11 cellular contexts compared by ENCODE assay signal in genomic region chr16:87965973-87966667, GRCh38. TPM values are rescaled to one million over a fixed set of nuclear protein-coding genes. Genes with fewer than 3 reads are reported as not detected.
A peak's percentile ranks its signal among the peaks of the same experiment; 100 is the strongest.
DNase-seq lines count a peak whose midpoint lies in the region; ATAC-seq and TF ChIP-seq lines count a peak whose summit lies in the region.
"Had no signal": no experiment of that assay in that cellular context is flagged by ENCODE, and none has a peak within 500 bp of the region (broad histone marks: within the 10 kb centered on the region; RNA-seq: fewer than 3 reads in every experiment).

No MANE protein-coding gene starts in this region.

- H3K27ac ChIP-seq in duodenal mucosa (ENCODE audit: low read depth, low read length) (peak overlapping the region; percentile 54), vagina (peak overlapping the region; percentile 70)
- H3K27ac ChIP-seq: cardiac muscle cell had no signal

- peak overlapping the region; percentile 8 to 18 for H3K9ac ChIP-seq in duodenal mucosa (ENCODE audit: low read depth in 1 of 2, low read length in 2 of 2)
- peak overlapping the region; percentile 49 for H3K9ac ChIP-seq in mucosa of stomach (ENCODE audit: low read length)

- no peak for DNase-seq in Right ventricle myocardium inferior (ENCODE audit: missing footprints)
- no peak for DNase-seq in cardiac septum (ENCODE audit: low spot score)
- DNase-seq in vagina (ENCODE audit: extremely low spot score in 2 of 2): no peak
- no peak for DNase-seq in activated T-cell treated with anti-CD3 and anti-CD28 coated beads, Interleukin-2, amount 50 U/mL, for 4 hours
- DNase-seq in SKM-1 treated with dmso at 0.1 percent for 144 hours (lab: John Stamatoyannopoulos, UW; ENCODE audit: unreplicated experiment): no peak
- DNase-seq in T-helper 1 cell: no peak
- DNase-seq: DMS53 had no signal

- intact Hi-C loops in Right ventricle myocardium inferior (cut with DNase I): no loop called here
- intact Hi-C loops in cardiac septum (cut with DNase I): no loop called here
- intact Hi-C loops in vagina (cut with DNase I): no loop called here

- peaks cover 12 to 13% of the 10 kb centered on the region in 2 donors for H3K4me1 ChIP-seq in duodenal mucosa (ENCODE audit: control insufficient read depth in 1 of 2, insufficient read depth in 2 of 2, low read length in 2 of 2)
- H3K4me1 ChIP-seq in mucosa of stomach (ENCODE audit: control insufficient read depth, insufficient read depth, low read length): peaks cover 11% of the 10 kb centered on the region
- H3K4me1 ChIP-seq in vagina: peaks cover 44% of the 10 kb centered on the region

- H3K27me3 ChIP-seq in duodenal mucosa (ENCODE audit: control insufficient read depth in 1 of 2, insufficient read depth in 2 of 2, low read length in 2 of 2) (no peaks in the 10 kb centered on the region), mucosa of stomach (ENCODE audit: control insufficient read depth, insufficient read depth, low read length) (no peaks in the 10 kb centered on the region), vagina (no peaks in the 10 kb centered on the region)
- H3K27me3 ChIP-seq: cardiac muscle cell had no signal

- peak; percentile 79 for ATAC-seq in Right ventricle myocardium inferior
- ATAC-seq in activated T-cell treated with anti-CD3 and anti-CD28 coated beads, Interleukin-2, amount 50 U/mL, for 4 hours: no peak

- peaks cover 58% of the 10 kb centered on the region for H3K4me1 Mint-ChIP-seq in activated T-cell treated with anti-CD3 and anti-CD28 coated beads, Interleukin-2, amount 50 U/mL, for 4 hours (ENCODE audit: low read depth)

- TF ChIP-seq CTCF in vagina (IDR thresholded peaks at IDR 0.05): no peak

- peaks cover 4% of the 10 kb centered on the region for H3K9me3 Mint-ChIP-seq in activated T-cell treated with anti-CD3 and anti-CD28 coated beads, Interleukin-2, amount 50 U/mL, for 4 hours

- peaks cover 0 to 2% of the 10 kb centered on the region in 2 donors for H3K9me3 ChIP-seq in duodenal mucosa (ENCODE audit: control insufficient read depth in 1 of 2, low read length in 2 of 2)
- H3K9me3 ChIP-seq in mucosa of stomach (ENCODE audit: control insufficient read depth, low read length): no peaks in the 10 kb centered on the region
- peaks cover 1% of the 10 kb centered on the region for H3K9me3 ChIP-seq in vagina

- H3K36me3 Mint-ChIP-seq in activated T-cell treated with anti-CD3 and anti-CD28 coated beads, Interleukin-2, amount 50 U/mL, for 4 hours (ENCODE audit: insufficient read depth): peaks cover 12% of the 10 kb centered on the region

- peaks cover 2 to 6% of the 10 kb centered on the region in 2 donors for H3K36me3 ChIP-seq in duodenal mucosa (ENCODE audit: control insufficient read depth in 1 of 2, insufficient read depth in 2 of 2, low read length in 2 of 2)
- no peaks in the 10 kb centered on the region for H3K36me3 ChIP-seq in mucosa of stomach (ENCODE audit: control insufficient read depth, insufficient read depth, low read length)
- H3K36me3 ChIP-seq in vagina: no peaks in the 10 kb centered on the region
- H3K36me3 ChIP-seq: cardiac muscle cell had no signal

- TF ChIP-seq POLR2A in vagina (IDR thresholded peaks at IDR 0.05): no peak

- H3K27me3 Mint-ChIP-seq in activated T-cell treated with anti-CD3 and anti-CD28 coated beads, Interleukin-2, amount 50 U/mL, for 4 hours (ENCODE audit: low read depth): no peaks in the 10 kb centered on the region

- no peak overlapping the region for H3K4me3 Mint-ChIP-seq in activated T-cell treated with anti-CD3 and anti-CD28 coated beads, Interleukin-2, amount 50 U/mL, for 4 hours

- H3K4me3 ChIP-seq in duodenal mucosa (ENCODE audit: low read depth in 1 of 2, low read length in 2 of 2) (no peak overlapping the region), mucosa of stomach (ENCODE audit: low read length) (no peak overlapping the region), vagina (peak overlapping the region; percentile 3 to 7)
- H3K4me3 ChIP-seq: cardiac muscle cell had no signal

RNA-seq across cellular contexts. Expression of gene BANP, which starts 14.9 kb away (rescaled TPM):
- 12.8 TPM for total RNA-seq in Right ventricle myocardium inferior
- total RNA-seq in cardiac septum: 18.4 TPM
- total RNA-seq in vagina: 44.0 TPM
- total RNA-seq in activated T-cell treated with anti-CD3 and anti-CD28 coated beads, Interleukin-2, amount 50 U/mL, for 4 hours: 10 to 100 TPM; 25.2 to 29.4 (median 25.9) TPM

RNA-seq across cellular contexts. Expression of gene CA5A, which starts 29.8 kb away (rescaled TPM):
- total RNA-seq in Right ventricle myocardium inferior: not detected
- total RNA-seq in cardiac septum: not detected
- not detected for total RNA-seq in vagina
- total RNA-seq in activated T-cell treated with anti-CD3 and anti-CD28 coated beads, Interleukin-2, amount 50 U/mL, for 4 hours: under 1 TPM in 1 of 3 donors, not detected in 2; 0.43 TPM
- total RNA-seq: cardiac muscle cell, pulmonary artery endothelial cell had no signal

Comparison
In these comparisons a context has a peak if more than half of its experiments do, and no peak if none do; other contexts are left out.
1. H3K4me3 ChIP-seq: peak in vagina (2 of 2); none in duodenal mucosa (0 of 2) and mucosa of stomach (single experiment).